Comparison of ENCODE assay signal across 1 cellular context in genomic region chr9:89606567-89607311, GRCh38.
TF ChIP-seq lines count a peak whose summit lies in the region.

No MANE protein-coding gene starts in this region.

TF ChIP-seq in K562, 482 proteins besides CTCF, POLR2A, EP300 and RAD21 (continued from another document and continues in another):
- TF ChIP-seq ARID3A (IDR thresholded peaks at IDR 0.05; ENCODE audit: borderline replicate concordance, low read depth, low read length) (no peak), POLR2AphosphoS5 (IDR thresholded peaks at IDR 0.05; ENCODE audit: control insufficient read depth, insufficient read depth, low read depth, low read length) (peak; percentile 85), TSC22D4 (tag; IDR thresholded peaks at IDR 0.05) (no peak), SNRNP70 (optimal IDR thresholded peaks at IDR 0.05; ENCODE audit: low read depth, low read length) (no peak), ZNF41 (CRISPR knock-in tag; conservative IDR thresholded peaks at IDR 0.05) (no peak), NBN (IDR thresholded peaks at IDR 0.05; ENCODE audit: low read depth) (no peak), ASH1L (IDR thresholded peaks at IDR 0.05; ENCODE audit: borderline replicate concordance, low read depth, partially characterized antibody) (no peak), ZNF586 (CRISPR knock-in tag; conservative IDR thresholded peaks at IDR 0.05) (no peak), TRIM25 (IDR thresholded peaks at IDR 0.05; ENCODE audit: borderline replicate concordance) (no peak), TFAP4 (CRISPR knock-in tag; IDR thresholded peaks at IDR 0.05; ENCODE audit: borderline replicate concordance) (peak; percentile 79), SAFB2 (IDR thresholded peaks at IDR 0.05; ENCODE audit: borderline replicate concordance, low read depth, low read length, severe bottlenecking) (no peak), CREB5 (CRISPR knock-in tag; IDR thresholded peaks at IDR 0.05) (no peak), MAFF (IDR thresholded peaks at IDR 0.05; ENCODE audit: low read length) (no peak), CC2D1A (IDR thresholded peaks at IDR 0.05) (peak; percentile 39; the same call in 1 of the 2 replicates), HES1 (IDR thresholded peaks at IDR 0.05; ENCODE audit: low read depth) (0 out of 2 replicates have a peak, but pooled peaks have one; percentile 31), RAD51 (IDR thresholded peaks at IDR 0.05; ENCODE audit: borderline replicate concordance, low read depth) (no peak), MITF (IDR thresholded peaks at IDR 0.05) (no peak), ZBTB17 (CRISPR knock-in tag; IDR thresholded peaks at IDR 0.05) (no peak), BRD4 (IDR thresholded peaks at IDR 0.05) (no peak), ZNF764 (CRISPR knock-in tag; IDR thresholded peaks at IDR 0.05; ENCODE audit: low read depth) (no peak), WHSC1 (IDR thresholded peaks at IDR 0.05; ENCODE audit: low read length) (no peak), UBTF (IDR thresholded peaks at IDR 0.05; ENCODE audit: borderline replicate concordance in 1 of 2, low read depth in 2 of 2, low read length in 2 of 2) (no peak), CBFB (CRISPR knock-in tag; IDR thresholded peaks at IDR 0.05) (no peak), SMAD3 (CRISPR knock-in tag; conservative IDR thresholded peaks at IDR 0.05) (no peak), ZNF316 (IDR thresholded peaks at IDR 0.05) (no peak), ZBTB33 (CRISPR knock-in tag; IDR thresholded peaks at IDR 0.05) (no peak), NFIX (CRISPR knock-in tag; IDR thresholded peaks at IDR 0.05; ENCODE audit: low read depth) (no peak), SREBF1 (IDR thresholded peaks at IDR 0.05; ENCODE audit: borderline replicate concordance, low read depth, low read length) (no peak), TFAM (CRISPR knock-in tag; conservative IDR thresholded peaks at IDR 0.05) (no peak), BCLAF1 (IDR thresholded peaks at IDR 0.05; ENCODE audit: borderline replicate concordance in 1 of 2, control insufficient read depth in 1 of 2, low read depth in 2 of 2, low read length in 1 of 2) (no peak), SMARCA5 (IDR thresholded peaks at IDR 0.05) (no peak), ZNF518B (CRISPR knock-in tag; IDR thresholded peaks at IDR 0.05) (no peak), SMARCB1 (IDR thresholded peaks at IDR 0.05; ENCODE audit: insufficient read length, low read depth) (no peak), POLR2H (tag; IDR thresholded peaks at IDR 0.05; ENCODE audit: low read depth) (no peak), ZNF696 (CRISPR knock-in tag; conservative IDR thresholded peaks at IDR 0.05) (no peak), ZBTB26 (CRISPR knock-in tag; IDR thresholded peaks at IDR 0.05) (no peak)
